Comparison of ENCODE assay signal across 17 cellular contexts in the genomic region with DNA sequence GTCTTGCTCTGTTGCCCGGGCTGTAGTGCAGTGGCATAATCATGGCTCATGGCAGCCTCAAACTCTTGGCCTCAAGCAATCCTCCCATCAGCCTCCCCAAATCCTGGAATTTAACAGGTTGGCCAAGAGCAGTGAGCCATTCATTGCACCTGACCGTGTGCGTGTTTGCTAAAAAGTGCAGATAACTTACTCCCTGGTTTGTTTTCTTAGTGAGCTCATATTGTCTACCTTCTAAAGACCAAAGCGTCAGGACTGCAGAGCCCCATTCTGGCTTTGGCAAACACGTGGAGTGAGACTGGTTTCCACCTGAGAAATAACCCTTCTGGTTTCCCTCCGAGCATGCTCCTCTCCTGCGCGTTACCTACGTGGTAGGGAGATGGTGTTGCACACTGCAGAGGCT. TPM values are rescaled to one million over a fixed set of nuclear protein-coding genes. Genes with fewer than 3 reads are reported as not detected.
"Had no signal": no experiment of that assay in that cellular context is flagged by ENCODE, and none has a peak within 500 bp of the region (broad histone marks: within the 10 kb centered on the region; RNA-seq: fewer than 3 reads in every experiment).

No MANE protein-coding gene starts in this region.

- H3K27ac Mint-ChIP-seq: stimulated activated memory B cell treated with anti-CD40 and anti-IgM and Interleukin-4, amounts not matched to agents 10 μg/mL and 1 μg/mL and 100 μg/mL, for 72 hours; T-helper 1 cell treated with Interleukin-12 subunit alpha and Interleukin-12 subunit beta and Interleukin-4 antibody, amounts not matched to agents 30 μg/mL and 1 μg/mL, for 36 hours had no signal

- H3K36me3 Mint-ChIP-seq: stimulated activated memory B cell treated with anti-CD40 and anti-IgM and Interleukin-4, amounts not matched to agents 10 μg/mL and 1 μg/mL and 100 μg/mL, for 72 hours had no signal

- H3K36me3 ChIP-seq: colonic mucosa, gastrocnemius medialis, prostate gland, right lobe of liver had no signal

- H3K9me3 ChIP-seq: colonic mucosa, gastrocnemius medialis, prostate gland, right lobe of liver, SK-N-SH had no signal

- H3K4me1 ChIP-seq: gastrocnemius medialis, prostate gland, right lobe of liver had no signal

- H3K4me2 ChIP-seq: SK-N-SH had no signal

- H3K4me3 Mint-ChIP-seq: naive B cell; stimulated activated memory B cell treated with anti-CD40 and anti-IgM and Interleukin-4, amounts not matched to agents 10 μg/mL and 1 μg/mL and 100 μg/mL, for 72 hours; T-helper 1 cell treated with Interleukin-12 subunit alpha and Interleukin-12 subunit beta and Interleukin-4 antibody, amounts not matched to agents 30 μg/mL and 1 μg/mL, for 36 hours had no signal

- H3K27me3 ChIP-seq: colonic mucosa, gastrocnemius medialis, right lobe of liver had no signal

- H3K4me1 Mint-ChIP-seq: naive B cell; stimulated activated memory B cell treated with anti-CD40 and anti-IgM and Interleukin-4, amounts not matched to agents 10 μg/mL and 1 μg/mL and 100 μg/mL, for 72 hours had no signal

- ATAC-seq: gastrocnemius medialis; stimulated activated memory B cell treated with anti-CD40 and anti-IgM and Interleukin-4, amounts not matched to agents 10 μg/mL and 1 μg/mL and 100 μg/mL, for 72 hours had no signal

- H3K27me3 Mint-ChIP-seq: naive B cell had no signal

- FAIRE-seq: TTC549 had no signal

- H3K9ac ChIP-seq: SK-N-SH had no signal

- H3K9me3 Mint-ChIP-seq: T-helper 1 cell treated with Interleukin-12 subunit alpha and Interleukin-12 subunit beta and Interleukin-4 antibody, amounts not matched to agents 30 μg/mL and 1 μg/mL, for 36 hours had no signal

- H3K4me3 ChIP-seq: colonic mucosa, gastrocnemius medialis, prostate gland, right lobe of liver had no signal

- DNase-seq: activated CD4-positive, alpha-beta T cell treated with anti-CD3 and anti-CD28 coated beads, Interleukin-2, amount 50 U/mL, for 1 hour; activated effector memory CD4-positive, alpha-beta T cell treated with Interleukin-2 at 50 U/mL for 16 hours; activated T-cell treated with anti-CD3 and anti-CD28 coated beads, Interleukin-2, amount 50 U/mL, for 1 hour; colonic mucosa; effector CD4-positive, alpha-beta T cell; gastrocnemius medialis; naive B cell; SK-N-SH; stimulated activated CD4-positive, alpha-beta T cell treated with anti-CD3 and anti-CD28 coated beads, Interleukin-1b, Interleukin-23, amount 100 ng/mL, for 48 hours had no signal

- H3K27ac ChIP-seq: colonic mucosa, gastrocnemius medialis, prostate gland, right lobe of liver had no signal

RNA-seq across cellular contexts. Expression of gene CA6, which starts 32.2 kb away (rescaled TPM):
- total RNA-seq: cardiac septum, colonic mucosa, gastrocnemius medialis, kidney epithelial cell, prostate gland, right lobe of liver, urinary bladder had no signal
- polyA plus RNA-seq: SK-N-SH, urinary bladder had no signal
